Comparison of ENCODE assay signal across 8 cellular contexts in the genomic region with DNA sequence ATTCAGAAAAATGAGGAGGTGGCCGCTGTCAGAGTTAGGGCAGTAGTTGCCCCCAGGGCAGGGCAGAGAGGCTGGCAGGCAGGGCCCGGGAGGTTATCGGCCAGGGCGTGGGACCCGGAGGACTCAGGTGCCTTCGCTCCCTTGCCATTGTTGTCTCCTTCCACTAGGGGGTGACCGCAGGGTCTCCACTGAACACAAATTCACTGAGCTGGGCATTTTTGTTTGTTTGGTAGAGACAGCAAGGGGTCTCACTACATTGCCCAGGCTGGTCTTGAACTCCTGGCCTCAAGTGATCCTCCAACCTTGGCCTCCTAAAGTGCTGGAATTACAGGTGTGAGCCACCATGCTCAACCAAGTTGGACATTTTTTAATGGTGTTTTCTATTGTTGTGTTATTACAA. TPM values are rescaled to one million over a fixed set of nuclear protein-coding genes. Genes with fewer than 3 reads are reported as not detected.
DNase-seq lines count a peak whose midpoint lies in the region; ATAC-seq and TF ChIP-seq lines count a peak whose summit lies in the region.

No MANE protein-coding gene starts in this region.

- H3F3A ChIP-seq in OCI-LY1 (ENCODE audit: insufficient read depth, low read length) = no peaks in the 10 kb centered on the region

- H2AFZ ChIP-seq in OCI-LY1 (ENCODE audit: low read length) = no peak overlapping the region

- intact Hi-C loops in heart left ventricle (cut with DNase I) (loop anchor here in 2 of 10 donors (5.0 to 10.0 kb wide), 2 partner anchors 134 to 136 kb away; no protein-coding TSS in a partner anchor), Right ventricle myocardium superior (cut with DNase I) (no loop called here), esophagus muscularis mucosa (cut with DNase I) (loop anchor here (5.0 kb wide), 1 partner anchor 136 kb away; no protein-coding TSS in a partner anchor)

- peak overlapping the region; percentile 13; the same call in 1 of the 2 replicates for H3K4me2 ChIP-seq in OCI-LY1 (ENCODE audit: low read length)

- H3K27ac ChIP-seq in heart left ventricle (no peak overlapping the region), OCI-LY1 (ENCODE audit: low read depth, low read length, poor library complexity, severe bottlenecking) (peak overlapping the region; percentile 65), esophagus muscularis mucosa (replicated peaks in 1 of 4) (no peak overlapping the region), upper lobe of left lung (no peak overlapping the region)

- DNase-seq in heart left ventricle (no peak), Right ventricle myocardium superior (no peak), esophagus muscularis mucosa (ENCODE audit: extremely low spot score) (no peak), upper lobe of left lung (no peak)

- no peaks in the 10 kb centered on the region for H3K79me2 ChIP-seq in OCI-LY1 (ENCODE audit: insufficient read depth, low read length)

- ATAC-seq in heart left ventricle (peak in 1 of 4 donors; percentile 35), Right ventricle myocardium superior (ENCODE audit: poor library complexity) (no peak), upper lobe of left lung (ENCODE audit: low FRiP score in 2 of 2) (peak in 1 of 2 donors; percentile 20), GM21723 (IDR thresholded peaks at IDR 0.05; ENCODE audit: unreplicated experiment) (no peak), GM18502 (IDR thresholded peaks at IDR 0.05; ENCODE audit: poor library complexity, unreplicated experiment) (no peak), GM21515 (IDR thresholded peaks at IDR 0.05; ENCODE audit: unreplicated experiment) (no peak)

- 79 to 91% (median 85%) methylated on average over 7 of the region's 7 CpGs for WGBS in heart left ventricle, 4 donors
- WGBS in esophagus muscularis mucosa = 90% methylated on average over 7 of the region's 7 CpGs
- 95 to 98% methylated on average over 7 of the region's 7 CpGs for WGBS in upper lobe of left lung, 2 donors

- H3K4me1 ChIP-seq in heart left ventricle (peaks cover 0 to 7% (median 0%) of the 10 kb centered on the region in 12 donors), OCI-LY1 (ENCODE audit: insufficient read depth, low read length, severe bottlenecking) (peaks cover 23% of the 10 kb centered on the region), esophagus muscularis mucosa (no peaks in the 10 kb centered on the region), upper lobe of left lung (no peaks in the 10 kb centered on the region)

- TF ChIP-seq EP300 in esophagus muscularis mucosa (IDR thresholded peaks at IDR 0.05) (no peak), upper lobe of left lung (IDR thresholded peaks at IDR 0.05) (no peak)

- no peak overlapping the region for H3K4me3 ChIP-seq in heart left ventricle
- no peak overlapping the region for H3K4me3 ChIP-seq in OCI-LY1 (ENCODE audit: low read depth, low read length, poor library complexity, severe bottlenecking)
- H3K4me3 ChIP-seq in esophagus muscularis mucosa = no peak overlapping the region
- no peak overlapping the region for H3K4me3 ChIP-seq in upper lobe of left lung

- TF ChIP-seq CTCF in heart left ventricle (IDR thresholded peaks at IDR 0.05) (peak in 10 of 12 donors; percentile 8 to 41 (median 26)), OCI-LY1 (IDR thresholded peaks at IDR 0.05; ENCODE audit: low read length) (peak; percentile 84), esophagus muscularis mucosa (IDR thresholded peaks at IDR 0.05) (peak in 2 of 3 experiments; percentile 13 to 35), upper lobe of left lung (IDR thresholded peaks at IDR 0.05) (peak in 4 of 6 experiments; percentile 8 to 29 (median 16))

- H4K20me1 ChIP-seq in OCI-LY1 (ENCODE audit: insufficient read depth, low read length) = no peaks in the 10 kb centered on the region

- no peaks in the 10 kb centered on the region for H3K9me3 ChIP-seq in heart left ventricle
- no peaks in the 10 kb centered on the region for H3K9me3 ChIP-seq in OCI-LY1 (ENCODE audit: low read length)
- H3K9me3 ChIP-seq in esophagus muscularis mucosa = no peaks in the 10 kb centered on the region
- H3K9me3 ChIP-seq in upper lobe of left lung = no peaks in the 10 kb centered on the region

- H3K9ac ChIP-seq in OCI-LY1 (ENCODE audit: low read length) = peak overlapping the region; percentile 1; the same call in 1 of the 2 replicates

- TF ChIP-seq POLR2A in heart left ventricle (IDR thresholded peaks at IDR 0.05) (no peak), esophagus muscularis mucosa (IDR thresholded peaks at IDR 0.05; ENCODE audit: low read depth) (no peak), upper lobe of left lung (IDR thresholded peaks at IDR 0.05) (no peak)

- H3K9me2 ChIP-seq in OCI-LY1 (ENCODE audit: low read depth, low read length) = no peaks in the 10 kb centered on the region

- H3K36me3 ChIP-seq in heart left ventricle (peaks cover 0 to 86% (median 70%) of the 10 kb centered on the region in 9 donors), OCI-LY1 (ENCODE audit: insufficient read depth, low read length) (peaks cover 45% of the 10 kb centered on the region; the same call in 1 of the 2 replicates), esophagus muscularis mucosa (peaks cover 49 to 95% (median 80%) of the 10 kb centered on the region in 4 donors), upper lobe of left lung (peaks cover 11 to 80% (median 53%) of the 10 kb centered on the region in 4 donors)

- no peaks in the 10 kb centered on the region for H3K27me3 ChIP-seq in heart left ventricle
- H3K27me3 ChIP-seq in OCI-LY1 (ENCODE audit: insufficient read depth, low read length) = no peaks in the 10 kb centered on the region
- no peaks in the 10 kb centered on the region for H3K27me3 ChIP-seq in esophagus muscularis mucosa
- H3K27me3 ChIP-seq in upper lobe of left lung = no peaks in the 10 kb centered on the region

RNA-seq across cellular contexts. Expression of gene CARS2, which starts 25.1 kb away (rescaled TPM):
- total RNA-seq in heart left ventricle = 10 to 100 TPM; 35.4 to 48.4 (median 43.5) TPM
- 10 to 100 TPM; 72.4 to 78.5 TPM for polyA plus RNA-seq in heart left ventricle
- total RNA-seq in Right ventricle myocardium superior = 55.3 TPM
- 10 to 100 TPM; 32.9 to 56.9 (median 40.2) TPM for total RNA-seq in esophagus muscularis mucosa
- 100 to 1,000 TPM in 1 of 6 donors, 10 to 100 TPM in 5; 53.2 to 107 (median 63.0) TPM for total RNA-seq in upper lobe of left lung

RNA-seq across cellular contexts. Expression of gene ING1, which starts 32.6 kb away (rescaled TPM):
- 1 to 10 TPM; 5.6 to 9.1 (median 6.6) TPM for total RNA-seq in heart left ventricle
- 10 to 100 TPM in 1 of 2 donors, 1 to 10 TPM in 1; 4.8 to 18.0 TPM for polyA plus RNA-seq in heart left ventricle
- total RNA-seq in Right ventricle myocardium superior = 6.6 TPM
- total RNA-seq in esophagus muscularis mucosa = 10 to 100 TPM; 17.2 to 25.5 (median 23.2) TPM
- total RNA-seq in upper lobe of left lung = 10 to 100 TPM; 11.8 to 31.4 (median 17.9) TPM

Comparison
In these comparisons a context has a peak if more than half of its experiments do, and no peak if none do; other contexts are left out.
1. CTCF ChIP-seq: peak in every context shown above with its lines; median percentile 84 in OCI-LY1; 26 in heart left ventricle; 24 in esophagus muscularis mucosa; 16 in upper lobe of left lung.